In the genomic region with DNA sequence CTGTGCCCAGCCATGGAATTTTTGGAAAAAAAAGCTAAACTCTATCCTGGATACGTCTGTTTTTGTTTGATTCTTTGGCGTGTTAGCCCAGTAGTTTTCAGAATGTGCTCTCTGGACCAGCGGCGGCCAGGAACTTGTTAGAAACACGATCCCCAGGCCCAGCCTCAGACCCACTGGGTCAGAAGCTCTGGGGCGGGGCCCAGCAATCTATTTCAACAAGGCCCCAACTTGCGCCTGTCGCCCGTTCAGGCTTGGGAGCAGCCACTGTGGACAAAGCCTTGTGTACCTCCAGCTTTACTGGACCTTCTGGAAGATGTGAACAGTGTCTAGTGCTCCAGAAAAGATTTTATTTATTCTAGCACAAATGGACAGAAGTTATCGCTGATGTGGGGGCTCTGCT, we compare ENCODE assay signal across 29 cellular contexts.
"Had no signal": no experiment of that assay in that cellular context is flagged by ENCODE, and none has a peak within 500 bp of the region (broad histone marks: within the 10 kb centered on the region; RNA-seq: fewer than 3 reads in every experiment).

No MANE protein-coding gene starts in this region.

- H3K27me3 ChIP-seq: adrenal gland, body of pancreas, colonic mucosa had no signal

- H3K4me3 ChIP-seq: adrenal gland, body of pancreas, colonic mucosa had no signal

- H3K4me3 Mint-ChIP-seq: activated CD4-positive, alpha-beta memory T cell treated with anti-CD3 and anti-CD28 coated beads for 36 hours; activated CD4-positive, alpha-beta T cell treated with anti-CD3 and anti-CD28 coated beads for 36 hours; activated CD4-positive, alpha-beta T cell treated with anti-CD3 and anti-CD28 coated beads, Interleukin-2, amount 10 ng/mL, durations not matched to agents 24 days and 14 days; activated CD8-positive, alpha-beta memory T cell treated with anti-CD3 and anti-CD28 coated beads, Interleukin-2, amount 10 ng/mL, durations not matched to agents 7 days and 5 days; activated CD8-positive, alpha-beta T cell treated with anti-CD3 and anti-CD28 coated beads, Interleukin-2, amount 10 ng/mL, durations not matched to agents 7 days and 5 days; activated naive CD4-positive, alpha-beta T cell treated with anti-CD3 and anti-CD28 coated beads for 36 hours; activated naive CD4-positive, alpha-beta T cell treated with anti-CD3 and anti-CD28 coated beads, Interleukin-2, amount 50 U/mL, for 24 hours; activated naive CD8-positive, alpha-beta T cell treated with anti-CD3 and anti-CD28 coated beads for 36 hours; activated naive CD8-positive, alpha-beta T cell treated with anti-CD3 and anti-CD28 coated beads, Interleukin-2, amount 50 U/mL, for 24 hours; activated T-cell treated with anti-CD3 and anti-CD28 coated beads, Interleukin-2, amount 50 U/mL, for 24 hours; activated T-cell treated with anti-CD3 and anti-CD28 coated beads, Interleukin-2, amount 50 U/mL, for 72 hours had no signal

- DNase-seq: activated CD4-positive, alpha-beta memory T cell treated with anti-CD3 and anti-CD28 coated beads for 36 hours; activated CD4-positive, alpha-beta T cell treated with anti-CD3 and anti-CD28 coated beads for 36 hours; activated CD4-positive, alpha-beta T cell treated with anti-CD3 and anti-CD28 coated beads, Interleukin-2, amount 10 ng/mL, durations not matched to agents 24 days and 14 days; activated CD4-positive, CD25-positive, alpha-beta regulatory T cell; activated CD4-positive, CD25-positive, alpha-beta regulatory T cell treated with anti-CD3 and anti-CD28 coated beads, Interleukin-2, amount 50 U/mL, for 72 hours; activated CD8-positive, alpha-beta memory T cell treated with anti-CD3 and anti-CD28 coated beads, Interleukin-2, amount 10 ng/mL, durations not matched to agents 7 days and 5 days; activated CD8-positive, alpha-beta memory T cell treated with anti-CD3 and anti-CD28 coated beads, Interleukin-2, amount 50 U/mL, for 48 hours; activated CD8-positive, alpha-beta T cell treated with anti-CD3 and anti-CD28 coated beads, Interleukin-2, amount 10 ng/mL, durations not matched to agents 7 days and 5 days; activated naive CD4-positive, alpha-beta T cell treated with anti-CD3 and anti-CD28 coated beads for 36 hours; activated naive CD8-positive, alpha-beta T cell treated with anti-CD3 and anti-CD28 coated beads for 36 hours; activated naive CD8-positive, alpha-beta T cell treated with anti-CD3 and anti-CD28 coated beads, Interleukin-2, amount 50 U/mL, for 24 hours; activated T-cell treated with anti-CD3 and anti-CD28 coated beads for 4 hours; activated T-cell treated with anti-CD3 and anti-CD28 coated beads, Interleukin-2, amount 50 U/mL, for 24 hours; activated T-cell treated with anti-CD3 and anti-CD28 coated beads, Interleukin-2, amount 50 U/mL, for 72 hours; adrenal gland; amygdala; aorta; body of pancreas; central memory CD4-positive, alpha-beta T cell; cerebellar nuclear complex; colonic mucosa; effector CD8-positive, alpha-beta T cell; foreskin fibroblast; head of caudate nucleus; T-helper 2 cell had no signal

- H3K9me3 ChIP-seq: adrenal gland, body of pancreas, colonic mucosa had no signal

- H3K27ac ChIP-seq: adrenal gland, body of pancreas, colonic mucosa had no signal

- H3K4me1 ChIP-seq: adrenal gland, body of pancreas, colonic mucosa had no signal

- H3K9me3 Mint-ChIP-seq: activated CD4-positive, alpha-beta memory T cell treated with anti-CD3 and anti-CD28 coated beads for 36 hours; activated CD4-positive, alpha-beta T cell treated with anti-CD3 and anti-CD28 coated beads, Interleukin-2, amount 10 ng/mL, durations not matched to agents 24 days and 14 days; activated naive CD4-positive, alpha-beta T cell treated with anti-CD3 and anti-CD28 coated beads for 36 hours; activated naive CD4-positive, alpha-beta T cell treated with anti-CD3 and anti-CD28 coated beads, Interleukin-2, amount 50 U/mL, for 24 hours; activated naive CD8-positive, alpha-beta T cell treated with anti-CD3 and anti-CD28 coated beads for 36 hours; activated naive CD8-positive, alpha-beta T cell treated with anti-CD3 and anti-CD28 coated beads, Interleukin-2, amount 50 U/mL, for 24 hours; activated T-cell treated with anti-CD3 and anti-CD28 coated beads, Interleukin-2, amount 50 U/mL, for 24 hours; activated T-cell treated with anti-CD3 and anti-CD28 coated beads, Interleukin-2, amount 50 U/mL, for 72 hours had no signal

- FAIRE-seq: endometrium, frontal cortex had no signal

- ATAC-seq: activated CD4-positive, alpha-beta T cell treated with anti-CD3 and anti-CD28 coated beads for 36 hours; activated CD8-positive, alpha-beta memory T cell treated with anti-CD3 and anti-CD28 coated beads, Interleukin-2, amount 10 ng/mL, durations not matched to agents 7 days and 5 days; activated CD8-positive, alpha-beta T cell treated with anti-CD3 and anti-CD28 coated beads, Interleukin-2, amount 10 ng/mL, durations not matched to agents 7 days and 5 days; activated naive CD8-positive, alpha-beta T cell treated with anti-CD3 and anti-CD28 coated beads, Interleukin-2, amount 50 U/mL, for 24 hours; activated T-cell treated with anti-CD3 and anti-CD28 coated beads, Interleukin-2, amount 50 U/mL, for 72 hours; body of pancreas; esophagus mucosa had no signal

- H3K27me3 Mint-ChIP-seq: activated CD4-positive, alpha-beta memory T cell treated with anti-CD3 and anti-CD28 coated beads for 36 hours; activated CD4-positive, alpha-beta T cell treated with anti-CD3 and anti-CD28 coated beads for 36 hours; activated CD8-positive, alpha-beta memory T cell treated with anti-CD3 and anti-CD28 coated beads, Interleukin-2, amount 10 ng/mL, durations not matched to agents 7 days and 5 days; activated naive CD4-positive, alpha-beta T cell treated with anti-CD3 and anti-CD28 coated beads, Interleukin-2, amount 50 U/mL, for 24 hours; activated naive CD8-positive, alpha-beta T cell treated with anti-CD3 and anti-CD28 coated beads for 36 hours; activated naive CD8-positive, alpha-beta T cell treated with anti-CD3 and anti-CD28 coated beads, Interleukin-2, amount 50 U/mL, for 24 hours; activated T-cell treated with anti-CD3 and anti-CD28 coated beads, Interleukin-2, amount 50 U/mL, for 24 hours had no signal

- H3K36me3 ChIP-seq: adrenal gland, colonic mucosa had no signal

- H3K27ac Mint-ChIP-seq: activated CD4-positive, alpha-beta memory T cell treated with anti-CD3 and anti-CD28 coated beads for 36 hours; activated CD4-positive, alpha-beta T cell treated with anti-CD3 and anti-CD28 coated beads for 36 hours; activated CD4-positive, alpha-beta T cell treated with anti-CD3 and anti-CD28 coated beads, Interleukin-2, amount 10 ng/mL, durations not matched to agents 24 days and 14 days; activated CD8-positive, alpha-beta memory T cell treated with anti-CD3 and anti-CD28 coated beads, Interleukin-2, amount 10 ng/mL, durations not matched to agents 7 days and 5 days; activated CD8-positive, alpha-beta T cell treated with anti-CD3 and anti-CD28 coated beads, Interleukin-2, amount 10 ng/mL, durations not matched to agents 7 days and 5 days; activated naive CD4-positive, alpha-beta T cell treated with anti-CD3 and anti-CD28 coated beads for 36 hours; activated naive CD8-positive, alpha-beta T cell treated with anti-CD3 and anti-CD28 coated beads for 36 hours; activated naive CD8-positive, alpha-beta T cell treated with anti-CD3 and anti-CD28 coated beads, Interleukin-2, amount 50 U/mL, for 24 hours; activated T-cell treated with anti-CD3 and anti-CD28 coated beads, Interleukin-2, amount 50 U/mL, for 24 hours; activated T-cell treated with anti-CD3 and anti-CD28 coated beads, Interleukin-2, amount 50 U/mL, for 72 hours had no signal

- H3K36me3 Mint-ChIP-seq: activated CD4-positive, alpha-beta memory T cell treated with anti-CD3 and anti-CD28 coated beads for 36 hours; activated CD8-positive, alpha-beta memory T cell treated with anti-CD3 and anti-CD28 coated beads, Interleukin-2, amount 10 ng/mL, durations not matched to agents 7 days and 5 days; activated naive CD4-positive, alpha-beta T cell treated with anti-CD3 and anti-CD28 coated beads, Interleukin-2, amount 50 U/mL, for 24 hours had no signal

- H3K4me1 Mint-ChIP-seq: activated CD4-positive, alpha-beta T cell treated with anti-CD3 and anti-CD28 coated beads for 36 hours; activated CD4-positive, alpha-beta T cell treated with anti-CD3 and anti-CD28 coated beads, Interleukin-2, amount 10 ng/mL, durations not matched to agents 24 days and 14 days; activated CD8-positive, alpha-beta memory T cell treated with anti-CD3 and anti-CD28 coated beads, Interleukin-2, amount 10 ng/mL, durations not matched to agents 7 days and 5 days; activated naive CD4-positive, alpha-beta T cell treated with anti-CD3 and anti-CD28 coated beads, Interleukin-2, amount 50 U/mL, for 24 hours had no signal
